In the genomic region with DNA sequence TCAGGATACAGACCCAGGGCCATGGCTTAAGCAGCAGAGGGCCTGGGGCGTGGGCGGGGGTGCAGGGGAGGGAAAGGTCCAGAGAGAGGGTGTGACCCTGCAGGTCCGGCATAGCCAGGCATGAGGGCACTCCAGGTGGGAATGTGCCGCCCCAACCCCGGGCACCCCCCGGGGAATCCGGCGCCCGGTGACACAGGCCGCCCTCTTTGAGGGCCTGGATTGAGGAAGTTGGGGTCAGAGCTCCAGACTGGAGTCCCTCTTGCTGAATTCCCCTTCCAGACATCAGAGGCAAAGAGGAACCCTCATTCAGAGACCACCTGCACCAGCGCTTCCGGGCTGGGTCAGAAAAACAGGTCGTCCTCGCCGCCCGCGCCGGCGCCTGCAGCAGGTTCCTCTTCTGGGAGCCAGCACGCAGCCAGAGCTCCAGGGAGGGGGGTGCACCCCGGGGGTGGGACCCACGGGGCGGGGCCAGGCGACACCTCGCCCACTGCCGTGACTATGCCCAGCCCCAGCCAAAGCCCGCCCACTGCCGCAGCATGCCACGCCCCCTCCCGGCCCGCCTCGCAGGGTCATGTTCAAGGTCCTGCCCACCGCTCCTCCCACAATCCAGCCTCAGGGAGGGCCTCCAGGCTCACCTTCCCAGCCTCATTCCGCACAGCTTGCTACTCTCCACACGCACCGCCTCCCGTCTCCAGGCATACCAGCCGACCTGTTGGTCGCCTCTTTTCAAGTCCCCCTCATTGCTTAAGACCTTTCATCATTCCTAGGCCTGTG, we compare ENCODE assay signal across 1 cellular context.
TF ChIP-seq lines count a peak whose summit lies in the region.

No MANE protein-coding gene starts in this region.

TF ChIP-seq in HepG2, 621 proteins besides CTCF, POLR2A, EP300 and RAD21 (continued from another document and continues in another):
- TF ChIP-seq EED (CRISPR knock-in tag; IDR thresholded peaks at IDR 0.05) (no peak), RXRA (CRISPR knock-in tag; IDR thresholded peaks at IDR 0.05) (peak; percentile 98), RORA (CRISPR knock-in tag; IDR thresholded peaks at IDR 0.05) (no peak), XBP1 (CRISPR knock-in tag; IDR thresholded peaks at IDR 0.05) (no peak), TEAD2 (CRISPR knock-in tag; IDR thresholded peaks at IDR 0.05) (no peak), ZFY (CRISPR knock-in tag; IDR thresholded peaks at IDR 0.05) (peak; percentile 37; the same call in 1 of the 2 replicates), HDAC2 (CRISPR knock-in tag; IDR thresholded peaks at IDR 0.05) (peak; percentile 54; the same call in 1 of the 2 replicates), RELA (CRISPR knock-in tag; IDR thresholded peaks at IDR 0.05) (no peak), XRCC5 (optimal IDR thresholded peaks at IDR 0.05; ENCODE audit: low read length) (peak; percentile 48), FLYWCH1 (CRISPR knock-in tag; IDR thresholded peaks at IDR 0.05) (0 out of 2 replicates have a peak, but pooled peaks have one; percentile 29), SRSF4 (IDR thresholded peaks at IDR 0.05; ENCODE audit: low read depth, low read length, poor library complexity, severe bottlenecking) (no peak), MAFK (conservative IDR thresholded peaks at IDR 0.05 in 1 of 2, IDR thresholded peaks at IDR 0.05 in 1 of 2; ENCODE audit: low read length in 2 of 2) (no peak), MAF1 (CRISPR knock-in tag; IDR thresholded peaks at IDR 0.05; ENCODE audit: borderline replicate concordance) (no peak), MYNN (CRISPR knock-in tag; IDR thresholded peaks at IDR 0.05; ENCODE audit: low read depth) (no peak), SP2 (CRISPR knock-in tag; IDR thresholded peaks at IDR 0.05) (no peak), RBM22 (optimal IDR thresholded peaks at IDR 0.05; ENCODE audit: low read length) (no peak), ZNF792 (CRISPR knock-in tag; IDR thresholded peaks at IDR 0.05) (no peak), ZSCAN29 (CRISPR knock-in tag; conservative IDR thresholded peaks at IDR 0.05) (no peak), POLR2G (IDR thresholded peaks at IDR 0.05; ENCODE audit: low read depth, low read length) (no peak), HOXA7 (CRISPR knock-in tag; IDR thresholded peaks at IDR 0.05) (no peak), ZNF737 (CRISPR knock-in tag; IDR thresholded peaks at IDR 0.05; ENCODE audit: borderline replicate concordance) (no peak), RFXANK (CRISPR knock-in tag; IDR thresholded peaks at IDR 0.05) (no peak), GFI1 (CRISPR knock-in tag; IDR thresholded peaks at IDR 0.05; ENCODE audit: borderline replicate concordance) (no peak), ESRRA (CRISPR knock-in tag; IDR thresholded peaks at IDR 0.05; ENCODE audit: low read depth) (no peak), ZNF18 (CRISPR knock-in tag; IDR thresholded peaks at IDR 0.05; ENCODE audit: insufficient replicate concordance) (no peak), ARID3A (IDR thresholded peaks at IDR 0.05; ENCODE audit: low read depth, low read length) (no peak), MEIS2 (CRISPR knock-in tag; IDR thresholded peaks at IDR 0.05) (0 out of 2 replicates have a peak, but pooled peaks have one; percentile 36), ETV6 (CRISPR knock-in tag; conservative IDR thresholded peaks at IDR 0.05) (no peak), U2AF1 (optimal IDR thresholded peaks at IDR 0.05; ENCODE audit: low read depth, low read length) (no peak), HMGA1 (CRISPR knock-in tag; conservative IDR thresholded peaks at IDR 0.05) (no peak), MLX (CRISPR knock-in tag; IDR thresholded peaks at IDR 0.05) (no peak), ZNF331 (CRISPR knock-in tag; IDR thresholded peaks at IDR 0.05) (peak; percentile 41; the same call in 1 of the 2 replicates), KDM5B (CRISPR knock-in tag; IDR thresholded peaks at IDR 0.05; ENCODE audit: borderline replicate concordance) (no peak), ZBTB3 (CRISPR knock-in tag; IDR thresholded peaks at IDR 0.05; ENCODE audit: borderline replicate concordance, low read depth) (no peak), TAF15 (IDR thresholded peaks at IDR 0.05; ENCODE audit: low read depth, low read length, poor library complexity, severe bottlenecking) (no peak), ATF7 (IDR thresholded peaks at IDR 0.05) (no peak), ATF7 (CRISPR knock-in tag; IDR thresholded peaks at IDR 0.05) (no peak), ZFP36L2 (CRISPR knock-in tag; IDR thresholded peaks at IDR 0.05) (no peak), ZNF350 (CRISPR knock-in tag; IDR thresholded peaks at IDR 0.05; ENCODE audit: borderline replicate concordance, low read depth) (no peak), STAT5B (CRISPR knock-in tag; IDR thresholded peaks at IDR 0.05) (no peak), MAZ (IDR thresholded peaks at IDR 0.05; ENCODE audit: borderline replicate concordance, low read depth, low read length) (no peak), MAZ (CRISPR knock-in tag; IDR thresholded peaks at IDR 0.05; ENCODE audit: low read depth) (0 out of 2 replicates have a peak, but pooled peaks have one; percentile 32), ZNF235 (CRISPR knock-in tag; IDR thresholded peaks at IDR 0.05; ENCODE audit: borderline replicate concordance) (no peak), THAP11 (CRISPR knock-in tag; IDR thresholded peaks at IDR 0.05) (peak; percentile 43; the same call in 1 of the 2 replicates), ZBTB39 (CRISPR knock-in tag; IDR thresholded peaks at IDR 0.05) (no peak), TBX3 (IDR thresholded peaks at IDR 0.05; ENCODE audit: borderline replicate concordance) (no peak), PAX8 (CRISPR knock-in tag; IDR thresholded peaks at IDR 0.05; ENCODE audit: borderline replicate concordance) (no peak), DNMT1 (CRISPR knock-in tag; IDR thresholded peaks at IDR 0.05) (no peak), ZNF563 (CRISPR knock-in tag; IDR thresholded peaks at IDR 0.05) (no peak), ZNF431 (CRISPR knock-in tag; IDR thresholded peaks at IDR 0.05; ENCODE audit: borderline replicate concordance, low read depth) (no peak), ZNF720 (CRISPR knock-in tag; IDR thresholded peaks at IDR 0.05) (no peak), PRPF4 (IDR thresholded peaks at IDR 0.05; ENCODE audit: low read depth, low read length, poor library complexity, severe bottlenecking) (no peak), SMARCC2 (IDR thresholded peaks at IDR 0.05) (no peak), CBX5 (CRISPR knock-in tag; IDR thresholded peaks at IDR 0.05; ENCODE audit: borderline replicate concordance) (peak; percentile 71; the same call in 1 of the 2 replicates), ONECUT2 (CRISPR knock-in tag; IDR thresholded peaks at IDR 0.05) (no peak), ZNF598 (CRISPR knock-in tag; IDR thresholded peaks at IDR 0.05; ENCODE audit: borderline replicate concordance) (no peak), ZNF335 (CRISPR knock-in tag; IDR thresholded peaks at IDR 0.05) (no peak), ARID2 (CRISPR knock-in tag; IDR thresholded peaks at IDR 0.05; ENCODE audit: borderline replicate concordance) (no peak), GLMP (CRISPR knock-in tag; IDR thresholded peaks at IDR 0.05; ENCODE audit: borderline replicate concordance) (no peak), CEBPZ (IDR thresholded peaks at IDR 0.05; ENCODE audit: low read length) (no peak), CBX1 (IDR thresholded peaks at IDR 0.05; ENCODE audit: low read depth) (no peak), NBN (conservative IDR thresholded peaks at IDR 0.05) (no peak)
- TF ChIP-seq, protein P1, sequence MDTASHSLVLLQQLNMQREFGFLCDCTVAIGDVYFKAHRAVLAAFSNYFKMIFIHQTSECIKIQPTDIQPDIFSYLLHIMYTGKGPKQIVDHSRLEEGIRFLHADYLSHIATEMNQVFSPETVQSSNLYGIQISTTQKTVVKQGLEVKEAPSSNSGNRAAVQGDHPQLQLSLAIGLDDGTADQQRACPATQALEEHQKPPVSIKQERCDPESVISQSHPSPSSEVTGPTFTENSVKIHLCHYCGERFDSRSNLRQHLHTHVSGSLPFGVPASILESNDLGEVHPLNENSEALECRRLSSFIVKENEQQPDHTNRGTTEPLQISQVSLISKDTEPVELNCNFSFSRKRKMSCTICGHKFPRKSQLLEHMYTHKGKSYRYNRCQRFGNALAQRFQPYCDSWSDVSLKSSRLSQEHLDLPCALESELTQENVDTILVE (CRISPR knock-in tag; IDR thresholded peaks at IDR 0.05): no peak
- TF ChIP-seq, protein P2, sequence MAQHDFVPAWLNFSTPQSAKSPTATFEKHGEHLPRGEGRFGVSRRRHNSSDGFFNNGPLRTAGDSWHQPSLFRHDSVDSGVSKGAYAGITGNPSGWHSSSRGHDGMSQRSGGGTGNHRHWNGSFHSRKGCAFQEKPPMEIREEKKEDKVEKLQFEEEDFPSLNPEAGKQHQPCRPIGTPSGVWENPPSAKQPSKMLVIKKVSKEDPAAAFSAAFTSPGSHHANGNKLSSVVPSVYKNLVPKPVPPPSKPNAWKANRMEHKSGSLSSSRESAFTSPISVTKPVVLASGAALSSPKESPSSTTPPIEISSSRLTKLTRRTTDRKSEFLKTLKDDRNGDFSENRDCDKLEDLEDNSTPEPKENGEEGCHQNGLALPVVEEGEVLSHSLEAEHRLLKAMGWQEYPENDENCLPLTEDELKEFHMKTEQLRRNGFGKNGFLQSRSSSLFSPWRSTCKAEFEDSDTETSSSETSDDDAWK (CRISPR knock-in tag; IDR thresholded peaks at IDR 0.05): no peak
